Comparison of ENCODE assay signal across 7 cellular contexts in genomic region chr2:68751397-68752339, GRCh38. TPM values are rescaled to one million over a fixed set of nuclear protein-coding genes. Genes with fewer than 3 reads are reported as not detected.
A peak's percentile ranks its signal among the peaks of the same experiment; 100 is the strongest.
DNase-seq lines count a peak whose midpoint lies in the region; ATAC-seq, FAIRE-seq and TF ChIP-seq lines count a peak whose summit lies in the region.

No MANE protein-coding gene starts in this region.

- no peak overlapping the region for H3K27ac Mint-ChIP-seq in astrocyte (ENCODE audit: unreplicated experiment)

- H3K4me1 ChIP-seq in astrocyte (ENCODE audit: insufficient read depth, low read length) (no peaks in the 10 kb centered on the region), smooth muscle cell (ENCODE audit: low read depth) (peaks cover 25% of the 10 kb centered on the region)

- H3K4me3 ChIP-seq in astrocyte (ENCODE audit: insufficient read depth, low read depth, low read length): no peak overlapping the region
- H3K4me3 ChIP-seq in smooth muscle cell: no peak overlapping the region

- no peak overlapping the region for H3K4me3 Mint-ChIP-seq in astrocyte (ENCODE audit: unreplicated experiment)

- H3K36me3 ChIP-seq in astrocyte (ENCODE audit: insufficient read depth, low read length): no peaks in the 10 kb centered on the region
- H3K36me3 ChIP-seq in smooth muscle cell (ENCODE audit: low read depth): no peaks in the 10 kb centered on the region

- H3K9me3 ChIP-seq in astrocyte (ENCODE audit: insufficient read depth, low read depth, low read length): no peaks in the 10 kb centered on the region
- no peaks in the 10 kb centered on the region for H3K9me3 ChIP-seq in smooth muscle cell (replicated peaks; ENCODE audit: low read depth)

- H3K79me2 ChIP-seq in astrocyte (ENCODE audit: insufficient read depth, low read length) (no peaks in the 10 kb centered on the region), smooth muscle cell (ENCODE audit: low read depth) (no peaks in the 10 kb centered on the region)

- 19% methylated on average over 15 of the region's 15 CpGs for WGBS in smooth muscle cell (ENCODE audit: low lambda C conversion rate)

- peaks cover 9% of the 10 kb centered on the region for H3K27me3 Mint-ChIP-seq in astrocyte (ENCODE audit: low read depth, unreplicated experiment)

- H3K9ac ChIP-seq in astrocyte (ENCODE audit: low read length) (no peak overlapping the region), smooth muscle cell (ENCODE audit: low read depth) (no peak overlapping the region)

- no peaks in the 10 kb centered on the region for H4K20me1 ChIP-seq in astrocyte (ENCODE audit: insufficient read depth, low read length)
- no peaks in the 10 kb centered on the region for H4K20me1 ChIP-seq in smooth muscle cell (ENCODE audit: low read depth)

- H3K36me3 Mint-ChIP-seq in astrocyte (ENCODE audit: low read depth, unreplicated experiment): no peaks in the 10 kb centered on the region

- no peak overlapping the region for H3K27ac ChIP-seq in astrocyte (ENCODE audit: low read depth, low read length)
- no peak overlapping the region for H3K27ac ChIP-seq in smooth muscle cell (ENCODE audit: low read depth)

- FAIRE-seq in GM12892 (lab: Jason Lieb, UNC) (peak; percentile 98), astrocyte (lab: Jason Lieb, UNC) (peak; percentile 76)

- H3K4me2 ChIP-seq in astrocyte (ENCODE audit: low read length) (peak overlapping the region; percentile 29), smooth muscle cell (peak overlapping the region; percentile 5)

- H3K9me3 Mint-ChIP-seq in astrocyte (ENCODE audit: unreplicated experiment): no peaks in the 10 kb centered on the region

- peak; percentile 91 for ATAC-seq in HG02885 (IDR thresholded peaks at IDR 0.05; ENCODE audit: poor library complexity, unreplicated experiment)

- no peaks in the 10 kb centered on the region for H3K27me3 ChIP-seq in astrocyte (ENCODE audit: insufficient read depth, low read length)
- no peaks in the 10 kb centered on the region for H3K27me3 ChIP-seq in smooth muscle cell (ENCODE audit: low read depth)

- TF ChIP-seq CTCF in astrocyte (IDR thresholded peaks at IDR 0.05; ENCODE audit: insufficient read depth, low read depth, low read length) (peak; percentile 90), smooth muscle cell (IDR thresholded peaks at IDR 0.05; ENCODE audit: borderline replicate concordance, insufficient read depth, poor library complexity, severe bottlenecking) (peak; percentile 89)

- TF ChIP-seq POLR2A in GM12892 (IDR thresholded peaks at IDR 0.05; ENCODE audit: low read depth, low read length): no peak

- peaks cover 4% of the 10 kb centered on the region for H3K4me1 Mint-ChIP-seq in astrocyte (ENCODE audit: low read depth, unreplicated experiment)

- H3F3A ChIP-seq in smooth muscle cell (ENCODE audit: low read depth): peaks cover 9% of the 10 kb centered on the region

- DNase-seq in GM12892 (ENCODE audit: insufficient read length) (peak; percentile 50), NCI-H187 (lab: John Stamatoyannopoulos, UW) (peak; percentile 75), T-helper 22 cell (ENCODE audit: low read depth) (peak; percentile 75), astrocyte (ENCODE audit: low read depth) (peak; percentile 68), hypothalamus (lab: John Stamatoyannopoulos, UW) (peak in 50 of 51 donors; percentile 19 to 91 (median 72)), smooth muscle cell (lab: John Stamatoyannopoulos, UW; ENCODE audit: unreplicated experiment) (peak; percentile 52)

- H2AFZ ChIP-seq in astrocyte (ENCODE audit: low read depth, low read length) (no peak overlapping the region), smooth muscle cell (ENCODE audit: low read depth) (no peak overlapping the region)

RNA-seq across cellular contexts. Expression of gene ARHGAP25, which starts 17.1 kb away (rescaled TPM):
- 11.1 TPM for polyA plus RNA-seq in GM12892 (2012; ENCODE audit: missing spikeins)
- total RNA-seq in astrocyte (0.30 TPM in 1 of 2 replicates, not detected in the other), smooth muscle cell (1.2 and 2.0 TPM in 2 replicates)
- 1.5 and 2.7 TPM in 2 replicates for polyA plus RNA-seq in smooth muscle cell
